In genomic region chr5:58710871-58711270, GRCh38 we compare ENCODE assay signal across 33 cellular contexts.
"Had no signal": no experiment of that assay in that cellular context is flagged by ENCODE, and none has a peak within 500 bp of the region (broad histone marks: within the 10 kb centered on the region; RNA-seq: fewer than 3 reads in every experiment).

No MANE protein-coding gene starts in this region.

- H3K4me2 ChIP-seq: KMS-11 had no signal

- H3K9me3 ChIP-seq: MG63 had no signal

- H3K36me3 ChIP-seq: MG63 had no signal

- H3K27ac ChIP-seq: KMS-11 had no signal

- H3K4me3 ChIP-seq: MG63 had no signal

- H3K9ac ChIP-seq: KMS-11 had no signal

- DNase-seq: Karpas-422, Kasumi-1, MG63, MM.1S, NCI-H1048, NCI-H1092, NCI-H1092 treated with DMSO at 0.1 percent for 48 hours, NCI-H1105, NCI-H1105 treated with DMSO at 0.1 percent for 48 hours, NCI-H1417, NCI-H1417 treated with DMSO at 0.1 percent for 48 hours, NCI-H1436, NCI-H1436 treated with DMSO at 0.1 percent for 48 hours, NCI-H146, NCI-H1694, NCI-H1694 treated with DMSO at 0.1 percent for 48 hours, NCI-H187, NCI-H187 treated with DMSO at 0.1 percent for 48 hours, NCI-H1930, NCI-H2029, NCI-H2081, NCI-H2081 treated with DMSO at 0.1 percent for 48 hours, NCI-H2107, NCI-H2171, NCI-H2171 treated with DMSO at 0.1 percent for 48 hours, NCI-H2227 treated with DMSO at 0.1 percent for 48 hours, NCI-H226, NCI-H345, NCI-H446, NCI-H446 treated with DMSO at 0.1 percent for 48 hours, NCI-H510A, NCI-H510A treated with DMSO at 0.1 percent for 48 hours had no signal
